In the genomic region with DNA sequence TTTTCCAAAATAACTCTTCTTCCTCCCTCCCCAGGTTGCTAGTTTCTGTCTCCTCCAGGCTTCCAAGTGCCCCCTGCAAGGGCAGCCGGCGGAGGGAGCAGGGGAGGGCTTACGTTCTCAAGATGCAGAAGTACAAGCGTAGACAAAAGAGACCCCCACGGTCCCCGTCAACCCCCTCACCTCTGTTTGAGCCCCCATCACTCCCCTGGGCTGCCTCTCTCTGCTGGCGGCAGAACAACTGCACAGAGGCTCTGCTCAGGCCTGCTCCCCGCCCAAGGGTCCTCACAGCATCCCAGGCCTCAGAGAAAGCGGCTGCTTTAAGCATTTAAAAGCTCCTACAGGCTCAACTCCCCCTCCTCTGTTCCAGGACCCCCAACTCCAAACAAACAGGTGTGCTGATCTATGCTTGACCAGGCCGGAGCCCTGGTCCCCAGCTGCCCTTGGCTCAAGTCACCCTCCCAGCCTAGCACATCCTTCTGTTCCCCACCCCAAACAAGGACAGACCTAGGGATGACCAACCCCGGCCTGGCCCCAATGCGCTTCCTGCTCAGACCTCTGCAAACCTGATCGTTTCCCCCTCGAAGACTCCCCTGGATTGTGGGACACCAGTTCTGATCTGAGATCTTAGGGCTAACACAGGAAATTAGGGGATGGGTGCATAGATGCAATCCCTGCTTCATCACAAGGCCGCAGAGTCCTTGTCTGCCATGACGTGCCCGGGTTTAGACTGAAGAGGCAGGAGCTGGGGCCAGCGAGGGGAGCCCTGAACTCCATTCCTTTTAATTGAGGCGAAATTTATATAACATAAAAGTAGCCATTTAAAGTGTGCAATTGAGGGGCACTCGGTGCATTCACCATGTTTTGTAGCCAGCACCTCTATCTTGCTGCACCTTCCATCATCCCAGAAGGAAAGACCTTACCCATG, we compare ENCODE assay signal across 1 cellular context.
TF ChIP-seq lines count a peak whose summit lies in the region.

No MANE protein-coding gene starts in this region.

TF ChIP-seq in WTC11, 78 proteins besides CTCF, POLR2A, EP300 and RAD21 (continued from another document):
- TF ChIP-seq, protein P1, sequence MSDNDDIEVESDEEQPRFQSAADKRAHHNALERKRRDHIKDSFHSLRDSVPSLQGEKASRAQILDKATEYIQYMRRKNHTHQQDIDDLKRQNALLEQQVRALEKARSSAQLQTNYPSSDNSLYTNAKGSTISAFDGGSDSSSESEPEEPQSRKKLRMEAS (CRISPR knock-in tag; IDR thresholded peaks at IDR 0.05) = no peak
- TF ChIP-seq ZNF423 (CRISPR knock-in tag; IDR thresholded peaks at IDR 0.05) = no peak
- TF ChIP-seq, protein P2, sequence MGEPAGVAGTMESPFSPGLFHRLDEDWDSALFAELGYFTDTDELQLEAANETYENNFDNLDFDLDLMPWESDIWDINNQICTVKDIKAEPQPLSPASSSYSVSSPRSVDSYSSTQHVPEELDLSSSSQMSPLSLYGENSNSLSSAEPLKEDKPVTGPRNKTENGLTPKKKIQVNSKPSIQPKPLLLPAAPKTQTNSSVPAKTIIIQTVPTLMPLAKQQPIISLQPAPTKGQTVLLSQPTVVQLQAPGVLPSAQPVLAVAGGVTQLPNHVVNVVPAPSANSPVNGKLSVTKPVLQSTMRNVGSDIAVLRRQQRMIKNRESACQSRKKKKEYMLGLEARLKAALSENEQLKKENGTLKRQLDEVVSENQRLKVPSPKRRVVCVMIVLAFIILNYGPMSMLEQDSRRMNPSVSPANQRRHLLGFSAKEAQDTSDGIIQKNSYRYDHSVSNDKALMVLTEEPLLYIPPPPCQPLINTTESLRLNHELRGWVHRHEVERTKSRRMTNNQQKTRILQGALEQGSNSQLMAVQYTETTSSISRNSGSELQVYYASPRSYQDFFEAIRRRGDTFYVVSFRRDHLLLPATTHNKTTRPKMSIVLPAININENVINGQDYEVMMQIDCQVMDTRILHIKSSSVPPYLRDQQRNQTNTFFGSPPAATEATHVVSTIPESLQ (CRISPR knock-in tag; IDR thresholded peaks at IDR 0.05) = no peak
